Comparison of ENCODE assay signal across 8 cellular contexts in the genomic region with DNA sequence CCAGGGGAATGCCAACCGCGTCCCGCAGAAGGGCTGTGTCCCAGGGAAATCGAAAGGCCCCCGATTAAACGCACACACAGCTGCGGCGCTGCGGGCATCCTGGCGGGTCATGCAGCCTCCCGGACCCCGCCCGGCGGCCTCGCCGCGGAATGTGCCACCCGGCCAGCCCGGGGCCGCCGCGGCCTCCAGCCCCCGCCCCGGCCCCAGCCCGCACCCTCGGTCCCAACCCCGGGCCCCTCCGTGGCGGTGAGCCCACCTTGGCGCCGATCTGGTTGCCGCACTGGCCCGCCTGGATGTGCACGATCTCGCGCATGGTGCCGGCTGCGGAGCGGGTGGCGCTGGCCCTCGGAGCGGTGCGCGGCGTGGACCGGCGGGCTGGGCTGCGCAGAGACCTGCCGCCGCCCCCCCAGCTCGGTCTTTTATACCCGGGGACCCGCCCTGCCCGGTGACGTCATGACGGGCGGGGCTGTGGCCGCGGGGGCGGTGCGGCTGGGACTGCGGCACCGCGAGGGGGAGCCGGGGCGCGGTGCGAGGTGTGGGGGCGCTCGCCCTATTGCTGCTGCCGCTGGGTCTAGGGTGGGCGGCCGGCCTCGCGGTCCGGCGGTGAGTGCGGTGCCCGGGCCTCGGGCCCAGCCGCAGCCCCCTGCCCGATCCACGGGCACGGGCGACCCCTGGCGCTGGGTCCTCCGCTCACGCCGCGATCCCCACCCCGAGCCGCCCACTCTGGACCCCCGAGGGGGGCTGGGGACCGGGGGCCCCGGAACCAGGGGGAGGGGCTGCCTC. TPM values are rescaled to one million over a fixed set of nuclear protein-coding genes. Genes with fewer than 3 reads are reported as not detected.
DNase-seq lines count a peak whose midpoint lies in the region; ATAC-seq and TF ChIP-seq lines count a peak whose summit lies in the region.

A gene (minus strand): TSS at position 394 of the 783 bp plus-strand sequence. CDS start 81 bp downstream, at position 313.

- H3K36me3 Mint-ChIP-seq in IgD-negative memory B cell (peaks cover 2% of the 10 kb centered on the region), type B pancreatic cell (peaks cover 9% of the 10 kb centered on the region)
- no peaks in the 10 kb centered on the region for H3K36me3 Mint-ChIP-seq in activated naive CD8-positive, alpha-beta T cell treated with anti-CD3 and anti-CD28 coated beads, Interleukin-2, amount 50 U/mL, for 24 hours (ENCODE audit: low read depth)

- H3K4me3 Mint-ChIP-seq in IgD-negative memory B cell (peak within 1 kb of the TSS; percentile 87 to 97 (median 94)), type B pancreatic cell (peak within 1 kb of the TSS; percentile 95)
- H3K4me3 Mint-ChIP-seq in activated naive CD8-positive, alpha-beta T cell treated with anti-CD3 and anti-CD28 coated beads, Interleukin-2, amount 50 U/mL, for 24 hours, result peak within 1 kb of the TSS; percentile 81

- H3K27ac Mint-ChIP-seq in IgD-negative memory B cell (peak within 1 kb of the TSS; percentile 86 to 95 (median 91)), type B pancreatic cell (peak within 1 kb of the TSS; percentile 92)
- H3K27ac Mint-ChIP-seq in activated naive CD8-positive, alpha-beta T cell treated with anti-CD3 and anti-CD28 coated beads, Interleukin-2, amount 50 U/mL, for 24 hours, result peak within 1 kb of the TSS; percentile 84

- peaks cover 6% of the 10 kb centered on the region; the same call in 1 of the 2 replicates for H3K36me3 ChIP-seq in SU-DHL-6 (ENCODE audit: low read length)

- no peaks in the 10 kb centered on the region for H3K79me2 ChIP-seq in SU-DHL-6 (ENCODE audit: insufficient read depth, low read length)

- peak within 1 kb of the TSS; percentile 97 for H2AFZ ChIP-seq in SU-DHL-6 (ENCODE audit: low read depth, low read length, severe bottlenecking)

- H3K4me3 ChIP-seq in SU-DHL-6 (ENCODE audit: insufficient read depth, low read length, poor library complexity, severe bottlenecking), result peak within 1 kb of the TSS; percentile 91

- H3F3A ChIP-seq in SU-DHL-6 (ENCODE audit: insufficient read depth), result peaks cover 37% of the 10 kb centered on the region

- H3K27me3 ChIP-seq in SU-DHL-6 (ENCODE audit: low read length), result no peaks in the 10 kb centered on the region

- intact Hi-C loops in cardiac septum (cut with DNase I), result no loop called here
- intact Hi-C loops in posterior cingulate gyrus (cut with DNase I), result loop anchor here (5.0 kb wide), 1 partner anchor 75 kb away; no protein-coding TSS in a partner anchor

- peak; percentile 91 for DNase-seq in Daoy (ENCODE audit: low read depth)
- DNase-seq in activated naive CD8-positive, alpha-beta T cell treated with anti-CD3 and anti-CD28 coated beads, Interleukin-2, amount 50 U/mL, for 24 hours, result peak; percentile 84
- peak; percentile 93 for DNase-seq in cardiac septum (ENCODE audit: low spot score)
- DNase-seq in posterior cingulate gyrus, result peak; percentile 72 to 98 (median 84)
- DNase-seq in type B pancreatic cell (ENCODE audit: extremely low spot score, unreplicated experiment), result peak; percentile 87

- ATAC-seq in GM21528 (IDR thresholded peaks at IDR 0.05; ENCODE audit: low FRiP score, unreplicated experiment), result peak; percentile 82
- ATAC-seq in activated naive CD8-positive, alpha-beta T cell treated with anti-CD3 and anti-CD28 coated beads, Interleukin-2, amount 50 U/mL, for 24 hours, result peak; percentile 69

- no peaks in the 10 kb centered on the region for H3K9me3 Mint-ChIP-seq in IgD-negative memory B cell
- peaks cover 4% of the 10 kb centered on the region for H3K9me3 Mint-ChIP-seq in activated naive CD8-positive, alpha-beta T cell treated with anti-CD3 and anti-CD28 coated beads, Interleukin-2, amount 50 U/mL, for 24 hours
- no peaks in the 10 kb centered on the region for H3K9me3 Mint-ChIP-seq in type B pancreatic cell

- H3K4me1 Mint-ChIP-seq in IgD-negative memory B cell, result peaks cover 17 to 19% (median 19%) of the 10 kb centered on the region in 3 donors
- H3K4me1 Mint-ChIP-seq in activated naive CD8-positive, alpha-beta T cell treated with anti-CD3 and anti-CD28 coated beads, Interleukin-2, amount 50 U/mL, for 24 hours, result peaks cover 22% of the 10 kb centered on the region
- H3K4me1 Mint-ChIP-seq in type B pancreatic cell (ENCODE audit: unreplicated experiment), result peaks cover 19% of the 10 kb centered on the region

- no peaks in the 10 kb centered on the region for H3K9me2 ChIP-seq in SU-DHL-6 (replicated peaks; ENCODE audit: insufficient read depth, low read length)

- no peak within 1 kb of the TSS for H3K27ac ChIP-seq in SU-DHL-6 (ENCODE audit: low read depth, low read length)

- H3K9me3 ChIP-seq in SU-DHL-6 (ENCODE audit: insufficient read depth, low read length), result no peaks in the 10 kb centered on the region

- peak within 1 kb of the TSS; percentile 75 for H3K9ac ChIP-seq in SU-DHL-6 (ENCODE audit: low read length)

- H3K27me3 Mint-ChIP-seq in IgD-negative memory B cell (peaks cover 3% of the 10 kb centered on the region), type B pancreatic cell (peaks cover 23% of the 10 kb centered on the region)
- peaks cover 29% of the 10 kb centered on the region for H3K27me3 Mint-ChIP-seq in activated naive CD8-positive, alpha-beta T cell treated with anti-CD3 and anti-CD28 coated beads, Interleukin-2, amount 50 U/mL, for 24 hours

- H4K20me1 ChIP-seq in SU-DHL-6 (ENCODE audit: low read depth, low read length), result no peaks in the 10 kb centered on the region

- TF ChIP-seq CTCF in SU-DHL-6 (IDR thresholded peaks at IDR 0.05; ENCODE audit: insufficient read depth, low read length, poor library complexity, severe bottlenecking), result peak; percentile 81
- peak; percentile 63 for TF ChIP-seq CTCF in type B pancreatic cell (conservative IDR thresholded peaks at IDR 0.05)

- peak within 1 kb of the TSS; percentile 88 for H3K4me2 ChIP-seq in SU-DHL-6 (ENCODE audit: low read depth, low read length, poor library complexity, severe bottlenecking)

RNA-seq across cellular contexts. Expression of the gene that starts here (rescaled TPM):
- total RNA-seq in Daoy (2014; rRNA removed; shearing (Covaris generic)), result 145 and 146 TPM in 2 replicates
- polyA plus RNA-seq in IgD-negative memory B cell, result 12.8 TPM
- total RNA-seq in cardiac septum (25.1 TPM), type B pancreatic cell (ENCODE audit: low replicate concordance) (51.8 and 62.9 TPM in 2 replicates)
